In genomic region chr6:36906539-36906938, GRCh38 we compare ENCODE assay signal across 14 cellular contexts. TPM values are rescaled to one million over a fixed set of nuclear protein-coding genes. Genes with fewer than 3 reads are reported as not detected.
DNase-seq lines count a peak whose midpoint lies in the region; ATAC-seq, FAIRE-seq and TF ChIP-seq lines count a peak whose summit lies in the region.
"Had no signal": no experiment of that assay in that cellular context is flagged by ENCODE, and none has a peak within 500 bp of the region (broad histone marks: within the 10 kb centered on the region; RNA-seq: fewer than 3 reads in every experiment).

No MANE protein-coding gene starts in this region.

- TF ChIP-seq EP300 in HepG2 (IDR thresholded peaks at IDR 0.05; ENCODE audit: low read depth in 2 of 2, low read length in 2 of 2) (no peak), HepG2 (CRISPR knock-in tag; IDR thresholded peaks at IDR 0.05; ENCODE audit: borderline replicate concordance) (no peak)

- WGBS in liver: 11% methylated on average over 2 of the region's 2 CpGs
- WGBS in HepG2 (ENCODE audit: low lambda C conversion rate): 79% methylated on average over 2 of the region's 2 CpGs

- intact Hi-C loops in HepG2 (cut with micrococcal nuclease; ENCODE audit: unreplicated experiment): no loop called here
- intact Hi-C loops in ascending aorta (cut with DNase I): no loop called here
- intact Hi-C loops in left colon (cut with DNase I, micrococcal nuclease): no loop called here
- intact Hi-C loops in OCI-LY7 (cut with micrococcal nuclease; ENCODE audit: unreplicated experiment): no loop called here

- H3K36me3 ChIP-seq in liver (ENCODE audit: control insufficient read depth in 4 of 4, insufficient read depth in 3 of 4, low read depth in 1 of 4, low read length in 3 of 4): peaks cover 5 to 20% (median 17%) of the 10 kb centered on the region in 4 donors
- peaks cover 14 to 39% of the 10 kb centered on the region in 2 experiments for H3K36me3 ChIP-seq in HepG2 (replicated peaks in 1 of 2; ENCODE audit: control insufficient read depth in 1 of 2, insufficient read depth in 2 of 2, low read length in 2 of 2)
- peaks cover 24 to 32% of the 10 kb centered on the region in 2 donors for H3K36me3 ChIP-seq in ascending aorta
- H3K36me3 ChIP-seq in osteoblast (ENCODE audit: insufficient read depth, low read length): peaks cover 37% of the 10 kb centered on the region
- peaks cover 40% of the 10 kb centered on the region for H3K36me3 ChIP-seq in brain microvascular endothelial cell (replicated peaks)
- H3K36me3 ChIP-seq in OCI-LY7 (ENCODE audit: insufficient read depth, low read length): peaks cover 37% of the 10 kb centered on the region

- no peaks in the 10 kb centered on the region for H3K9me2 ChIP-seq in OCI-LY7 (ENCODE audit: insufficient read depth, low read length)

- H3K27me3 ChIP-seq in liver (ENCODE audit: control insufficient read depth in 4 of 4, insufficient read depth in 4 of 4, low read length in 3 of 4): no peaks in the 10 kb centered on the region
- H3K27me3 ChIP-seq in HepG2 (ENCODE audit: control insufficient read depth in 1 of 2, insufficient read depth in 2 of 2, low read length in 2 of 2): no peaks in the 10 kb centered on the region
- H3K27me3 ChIP-seq in ascending aorta: no peaks in the 10 kb centered on the region
- H3K27me3 ChIP-seq in osteoblast (ENCODE audit: insufficient read depth, low read length): no peaks in the 10 kb centered on the region
- no peaks in the 10 kb centered on the region for H3K27me3 ChIP-seq in brain microvascular endothelial cell (replicated peaks)
- H3K27me3 ChIP-seq: colonic mucosa, gastrocnemius medialis had no signal

- H3K79me2 ChIP-seq in HepG2 (ENCODE audit: insufficient read depth, low read length): no peaks in the 10 kb centered on the region
- H3K79me2 ChIP-seq in osteoblast (ENCODE audit: insufficient read depth, low read length): no peaks in the 10 kb centered on the region
- H3K79me2 ChIP-seq in OCI-LY7 (ENCODE audit: insufficient read depth, low read depth, low read length): no peaks in the 10 kb centered on the region

- TF ChIP-seq CTCF in liver (IDR thresholded peaks at IDR 0.05; ENCODE audit: low read depth, low read length, missing input control): no peak
- TF ChIP-seq CTCF in HepG2 (CRISPR knock-in tag; IDR thresholded peaks at IDR 0.05): no peak
- TF ChIP-seq CTCF in ascending aorta (IDR thresholded peaks at IDR 0.05): no peak
- no peak for TF ChIP-seq CTCF in osteoblast (IDR thresholded peaks at IDR 0.05; ENCODE audit: extremely low read depth, low read depth, low read length)
- TF ChIP-seq CTCF in brain microvascular endothelial cell (IDR thresholded peaks at IDR 0.05; ENCODE audit: low read depth, low read length, missing control alignments): no peak
- TF ChIP-seq CTCF in OCI-LY7 (conservative IDR thresholded peaks at IDR 0.05; ENCODE audit: low read length): no peak

- CTCF ChIA-PET in HepG2 (lab: Yijun Ruan, JAX; ENCODE audit: low intra/inter-chr PET ratio, low total read pairs): no interaction called here
- CTCF ChIA-PET in OCI-LY7 (lab: Charles Lee; ENCODE audit: unreplicated experiment): no interaction called here

- POLR2A ChIA-PET in HepG2 (lab: Yijun Ruan, JAX): interaction anchor here (1.4 kb wide), 1 partner anchor 7 kb away, joined by 3 read pairs; no protein-coding TSS in a partner anchor
- POLR2A ChIA-PET in OCI-LY7 (lab: Charles Lee): no interaction called here

- H3K4me3 ChIP-seq in liver (ENCODE audit: low read depth in 1 of 3, low read length in 3 of 3) (no peak overlapping the region), HepG2 (replicated peaks in 1 of 3; ENCODE audit: insufficient read depth in 1 of 3, low read depth in 2 of 3, low read length in 3 of 3) (no peak overlapping the region), ascending aorta (no peak overlapping the region), osteoblast (ENCODE audit: insufficient read depth, low read length) (no peak overlapping the region), brain microvascular endothelial cell (ENCODE audit: low read depth, low read length) (no peak overlapping the region), OCI-LY7 (ENCODE audit: low read depth, low read length, poor library complexity, severe bottlenecking) (no peak overlapping the region)
- H3K4me3 ChIP-seq: colonic mucosa, gastrocnemius medialis had no signal

- FAIRE-seq in HepG2 (lab: Jason Lieb, UNC) (no peak), RCC 7860 (lab: Jason Lieb, UNC) (no peak)

- H4K20me1 ChIP-seq in HepG2 (ENCODE audit: insufficient read depth, low read length) (no peaks in the 10 kb centered on the region), osteoblast (ENCODE audit: insufficient read depth, low read length) (peaks cover 15% of the 10 kb centered on the region), OCI-LY7 (ENCODE audit: insufficient read depth, low read length) (no peaks in the 10 kb centered on the region)

- no peak for ATAC-seq in HepG2
- peak; percentile 66 for ATAC-seq in left colon
- ATAC-seq: gastrocnemius medialis had no signal

- H3K9me3 ChIP-seq in liver (ENCODE audit: control insufficient read depth in 4 of 4, low read length in 3 of 4): no peaks in the 10 kb centered on the region
- H3K9me3 ChIP-seq in HepG2 (ENCODE audit: low read length): no peaks in the 10 kb centered on the region
- H3K9me3 ChIP-seq in ascending aorta: no peaks in the 10 kb centered on the region
- H3K9me3 ChIP-seq in osteoblast (ENCODE audit: low read depth, low read length): no peaks in the 10 kb centered on the region
- no peaks in the 10 kb centered on the region for H3K9me3 ChIP-seq in OCI-LY7 (ENCODE audit: low read length)
- H3K9me3 ChIP-seq: colonic mucosa, gastrocnemius medialis had no signal

- no TSS peak for BruUV-seq in HepG2 (replicated peaks; lab: Mats Ljungman, UMichigan)
- no TSS peak for BruUV-seq in OCI-LY7 (replicated peaks; lab: Mats Ljungman, UMichigan)

- H3K27ac ChIP-seq in liver (ENCODE audit: low read depth in 1 of 2, low read length in 2 of 2) (no peak overlapping the region), HepG2 (ENCODE audit: extremely low read length, insufficient read depth, low read length) (no peak overlapping the region), ascending aorta (peak overlapping the region; percentile 62 to 65), osteoblast (ENCODE audit: low read depth, low read length) (no peak overlapping the region), brain microvascular endothelial cell (no peak overlapping the region), OCI-LY7 (ENCODE audit: low read depth, low read length, poor library complexity, severe bottlenecking) (no peak overlapping the region)
- H3K27ac ChIP-seq: colonic mucosa had no signal

- no peak for TF ChIP-seq POLR2A in HepG2 (IDR thresholded peaks at IDR 0.05; ENCODE audit: insufficient read depth in 1 of 2, low read depth in 2 of 2, low read length in 2 of 2)

- H2AFZ ChIP-seq in HepG2 (ENCODE audit: low read length): no peak overlapping the region
- no peak overlapping the region for H2AFZ ChIP-seq in osteoblast (ENCODE audit: low read length)
- no peak overlapping the region for H2AFZ ChIP-seq in OCI-LY7 (ENCODE audit: low read length)

- H3K9ac ChIP-seq in liver (ENCODE audit: low read depth in 1 of 2, low read length in 2 of 2) (no peak overlapping the region), HepG2 (ENCODE audit: insufficient read depth, low read depth, low read length) (no peak overlapping the region)

- H3K4me2 ChIP-seq in HepG2 (ENCODE audit: low read depth, low read length) (no peak overlapping the region), osteoblast (ENCODE audit: insufficient read depth, low read length) (no peak overlapping the region), OCI-LY7 (ENCODE audit: low read length) (no peak overlapping the region)

- TF ChIP-seq RAD21 in liver (IDR thresholded peaks at IDR 0.05) (peak; percentile 26 to 29), HepG2 (CRISPR knock-in tag; IDR thresholded peaks at IDR 0.05) (no peak)

- H3K4me1 ChIP-seq in liver (ENCODE audit: control insufficient read depth in 4 of 4, insufficient read depth in 4 of 4, low read length in 3 of 4): peaks cover 0 to 13% (median 8%) of the 10 kb centered on the region in 4 donors
- H3K4me1 ChIP-seq in HepG2 (ENCODE audit: insufficient read depth, low read length): no peaks in the 10 kb centered on the region
- peaks cover 3 to 25% of the 10 kb centered on the region in 2 donors for H3K4me1 ChIP-seq in ascending aorta
- no peaks in the 10 kb centered on the region for H3K4me1 ChIP-seq in osteoblast (ENCODE audit: insufficient read depth, low read length)
- no peaks in the 10 kb centered on the region for H3K4me1 ChIP-seq in OCI-LY7 (ENCODE audit: insufficient read depth, low read length, poor library complexity, severe bottlenecking)
- H3K4me1 ChIP-seq: colonic mucosa had no signal

- DNase-seq in HepG2 (ENCODE audit: low spot score) (no peak), ascending aorta (ENCODE audit: low spot score in 2 of 2) (no peak), left colon (peak; percentile 42 to 47), osteoblast (ENCODE audit: insufficient read length, low spot score, missing footprints) (no peak), brain microvascular endothelial cell (no peak), OCI-LY7 (ENCODE audit: low spot score) (no peak), RCC 7860 (ENCODE audit: low spot score) (no peak)
- DNase-seq: activated CD4-positive, alpha-beta T cell treated with anti-CD3 and anti-CD28 coated beads for 4 hours; colonic mucosa; gastrocnemius medialis; NCI-H1436 treated with DMSO at 0.1 percent for 48 hours; stimulated activated CD4-positive, alpha-beta T cell treated with anti-CD3 and anti-CD28 coated beads, Interleukin-4, amount 100 ng/mL, for 4 hours had no signal

- in situ Hi-C loops in HepG2 (cut with HindIII; ENCODE audit: extremely low pct_ligation_motif_present, low pct_unique_long_range_greater_than_20kb): no loop called here
- in situ Hi-C loops in brain microvascular endothelial cell (cut with HindIII; ENCODE audit: low pct_ligation_motif_present, low sequenced_read_pairs): no loop called here

RNA-seq across cellular contexts. Expression of gene C6orf89, which starts 20.8 kb away (rescaled TPM):
- 10 to 100 TPM; 23.7 to 27.2 TPM for total RNA-seq in liver
- 10 to 100 TPM; 14.0 to 18.4 TPM for polyA plus RNA-seq in liver
- total RNA-seq in HepG2 (2016; rRNA removed; fragmentation: Illumina TruSeq; extraction: Trizol): 23.9 and 32.2 TPM in 2 replicates
- 7.9 and 8.2 TPM in 2 replicates for total RNA-seq in HepG2 (2016; cell fraction: cytosol; rRNA removed; fragmentation: Illumina TruSeq; extraction: Trizol; ENCODE audit: low read depth)
- total RNA-seq in HepG2 (2016; cell fraction: insoluble cytoplasmic fraction; rRNA removed; fragmentation: Illumina TruSeq; extraction: Trizol): 22.0 and 33.0 TPM in 2 replicates
- total RNA-seq in HepG2 (2016; cell fraction: membrane; rRNA removed; fragmentation: Illumina TruSeq; extraction: Trizol): 14.6 and 15.0 TPM in 2 replicates
- 25.4 and 27.7 TPM in 2 replicates for total RNA-seq in HepG2 (2016; cell fraction: nucleus; rRNA removed; fragmentation: Illumina TruSeq; extraction: Trizol)
- 22.1 and 26.0 TPM in 2 replicates for polyA plus RNA-seq in HepG2 (2011; rRNA removed)
- polyA plus RNA-seq in HepG2 (2011; cell fraction: cytosol; rRNA removed): 11.4 and 16.3 TPM in 2 replicates
- 12.6 and 14.7 TPM in 2 replicates for polyA plus RNA-seq in HepG2 (2011; cell fraction: nucleus; rRNA removed)
- polyA plus RNA-seq in HepG2 (2012): 24.1 and 25.8 TPM in 2 replicates
- polyA plus RNA-seq in HepG2 (2016; cell fraction: cytosol; fragmentation: Illumina TruSeq; extraction: Trizol; ENCODE audit: low read depth): 6.6 and 6.8 TPM in 2 replicates
- 16.8 and 19.4 TPM in 2 replicates for polyA plus RNA-seq in HepG2 (2016; cell fraction: insoluble cytoplasmic fraction; fragmentation: Illumina TruSeq; extraction: Trizol; ENCODE audit: low read depth)
- 10.3 and 12.1 TPM in 2 replicates for polyA plus RNA-seq in HepG2 (2016; cell fraction: membrane; fragmentation: Illumina TruSeq; extraction: Trizol; ENCODE audit: low read depth)
- 31.1 and 31.6 TPM in 2 replicates for polyA plus RNA-seq in HepG2 (2016; cell fraction: nucleus; fragmentation: Illumina TruSeq; extraction: Trizol; ENCODE audit: insufficient read depth, low read depth)
- polyA minus RNA-seq in HepG2 (2011; rRNA and poly(A)+ RNA removed; ENCODE audit: low replicate concordance): 18.1 and 18.8 TPM in 2 replicates
- polyA minus RNA-seq in HepG2 (2011; cell fraction: cytosol; rRNA and poly(A)+ RNA removed): 7.6 and 13.6 TPM in 2 replicates
- 6.8 and 8.6 TPM in 2 replicates for polyA minus RNA-seq in HepG2 (2011; cell fraction: nucleus; rRNA and poly(A)+ RNA removed)
- total RNA-seq in ascending aorta: 21.6 TPM
- 10 to 100 TPM; 53.9 to 59.3 TPM for total RNA-seq in left colon
- total RNA-seq in osteoblast: 59.0 and 60.1 TPM in 2 replicates
- total RNA-seq in OCI-LY7 (2014; rRNA removed; shearing (Covaris generic)): 14.7 and 20.1 TPM in 2 replicates
- total RNA-seq in OCI-LY7 (2022): 25.7 and 30.0 TPM in 2 replicates

RNA-seq across cellular contexts. Expression of gene PPIL1, which starts 31.9 kb away (rescaled TPM):
- 10 to 100 TPM; 19.8 to 20.8 TPM for total RNA-seq in liver
- 10 to 100 TPM; 15.8 to 23.9 TPM for polyA plus RNA-seq in liver
- 144 and 202 TPM in 2 replicates for total RNA-seq in HepG2 (2016; rRNA removed; fragmentation: Illumina TruSeq; extraction: Trizol)
- 18.7 and 21.1 TPM in 2 replicates for total RNA-seq in HepG2 (2016; cell fraction: cytosol; rRNA removed; fragmentation: Illumina TruSeq; extraction: Trizol; ENCODE audit: low read depth)
- total RNA-seq in HepG2 (2016; cell fraction: insoluble cytoplasmic fraction; rRNA removed; fragmentation: Illumina TruSeq; extraction: Trizol): 144 and 223 TPM in 2 replicates
- total RNA-seq in HepG2 (2016; cell fraction: membrane; rRNA removed; fragmentation: Illumina TruSeq; extraction: Trizol): 75.0 TPM in 2 replicates
- total RNA-seq in HepG2 (2016; cell fraction: nucleus; rRNA removed; fragmentation: Illumina TruSeq; extraction: Trizol): 60.3 and 65.1 TPM in 2 replicates
- 59.0 and 74.2 TPM in 2 replicates for polyA plus RNA-seq in HepG2 (2011; rRNA removed)
- 53.5 and 73.2 TPM in 2 replicates for polyA plus RNA-seq in HepG2 (2011; cell fraction: cytosol; rRNA removed)
- 9.9 and 13.8 TPM in 2 replicates for polyA plus RNA-seq in HepG2 (2011; cell fraction: nucleus; rRNA removed)
- 62.2 and 66.4 TPM in 2 replicates for polyA plus RNA-seq in HepG2 (2012)
- 20.3 and 21.1 TPM in 2 replicates for polyA plus RNA-seq in HepG2 (2016; cell fraction: cytosol; fragmentation: Illumina TruSeq; extraction: Trizol; ENCODE audit: low read depth)
- polyA plus RNA-seq in HepG2 (2016; cell fraction: insoluble cytoplasmic fraction; fragmentation: Illumina TruSeq; extraction: Trizol; ENCODE audit: low read depth): 209 and 228 TPM in 2 replicates
- polyA plus RNA-seq in HepG2 (2016; cell fraction: membrane; fragmentation: Illumina TruSeq; extraction: Trizol; ENCODE audit: low read depth): 57.0 and 58.9 TPM in 2 replicates
- 73.7 and 81.3 TPM in 2 replicates for polyA plus RNA-seq in HepG2 (2016; cell fraction: nucleus; fragmentation: Illumina TruSeq; extraction: Trizol; ENCODE audit: insufficient read depth, low read depth)
- polyA minus RNA-seq in HepG2 (2011; rRNA and poly(A)+ RNA removed; ENCODE audit: low replicate concordance): 69.1 and 72.7 TPM in 2 replicates
- 31.7 and 39.2 TPM in 2 replicates for polyA minus RNA-seq in HepG2 (2011; cell fraction: cytosol; rRNA and poly(A)+ RNA removed)
- polyA minus RNA-seq in HepG2 (2011; cell fraction: nucleus; rRNA and poly(A)+ RNA removed): 17.1 and 20.0 TPM in 2 replicates
- total RNA-seq in ascending aorta: 24.2 TPM
- 10 to 100 TPM; 10.1 to 12.6 TPM for total RNA-seq in left colon
- 9.8 and 10.9 TPM in 2 replicates for total RNA-seq in osteoblast
- 34.6 and 38.9 TPM in 2 replicates for total RNA-seq in OCI-LY7 (2014; rRNA removed; shearing (Covaris generic))
- total RNA-seq in OCI-LY7 (2022): 35.6 and 40.0 TPM in 2 replicates

RNA-seq across cellular contexts. Expression of gene PI16, which starts 48.0 kb away (rescaled TPM):
- total RNA-seq in liver (under 1 TPM in 1 of 2 donors, not detected in 1; 0.25 TPM), HepG2 (2016; rRNA removed; fragmentation: Illumina TruSeq; extraction: Trizol) (not detected in 2 replicates), ascending aorta (33.5 TPM), left colon (1 to 10 TPM; 2.0 to 4.0 TPM), osteoblast (1.8 TPM in 2 replicates), OCI-LY7 (2022) (0.30 TPM in 1 of 2 replicates, not detected in the other)
- polyA plus RNA-seq in liver (under 1 TPM; 0.12 to 0.24 TPM), HepG2 (2011; rRNA removed) (not detected in 2 replicates)
- not detected in 2 replicates for total RNA-seq in HepG2 (2016; cell fraction: cytosol; rRNA removed; fragmentation: Illumina TruSeq; extraction: Trizol; ENCODE audit: low read depth)
- not detected in 2 replicates for total RNA-seq in HepG2 (2016; cell fraction: insoluble cytoplasmic fraction; rRNA removed; fragmentation: Illumina TruSeq; extraction: Trizol)
- total RNA-seq in HepG2 (2016; cell fraction: membrane; rRNA removed; fragmentation: Illumina TruSeq; extraction: Trizol): not detected in 2 replicates
- not detected in 2 replicates for total RNA-seq in HepG2 (2016; cell fraction: nucleus; rRNA removed; fragmentation: Illumina TruSeq; extraction: Trizol)
- polyA plus RNA-seq in HepG2 (2011; cell fraction: cytosol; rRNA removed): not detected in 2 replicates
- not detected in 2 replicates for polyA plus RNA-seq in HepG2 (2011; cell fraction: nucleus; rRNA removed)
- not detected in 2 replicates for polyA plus RNA-seq in HepG2 (2012)
- not detected in 2 replicates for polyA plus RNA-seq in HepG2 (2016; cell fraction: cytosol; fragmentation: Illumina TruSeq; extraction: Trizol; ENCODE audit: low read depth)
- not detected in 2 replicates for polyA plus RNA-seq in HepG2 (2016; cell fraction: insoluble cytoplasmic fraction; fragmentation: Illumina TruSeq; extraction: Trizol; ENCODE audit: low read depth)
- not detected in 2 replicates for polyA plus RNA-seq in HepG2 (2016; cell fraction: membrane; fragmentation: Illumina TruSeq; extraction: Trizol; ENCODE audit: low read depth)
- not detected in 2 replicates for polyA plus RNA-seq in HepG2 (2016; cell fraction: nucleus; fragmentation: Illumina TruSeq; extraction: Trizol; ENCODE audit: insufficient read depth, low read depth)
- 0.33 TPM in 1 of 2 replicates, not detected in the other for polyA minus RNA-seq in HepG2 (2011; rRNA and poly(A)+ RNA removed; ENCODE audit: low replicate concordance)
- polyA minus RNA-seq in HepG2 (2011; cell fraction: cytosol; rRNA and poly(A)+ RNA removed): not detected in 2 replicates
- polyA minus RNA-seq in HepG2 (2011; cell fraction: nucleus; rRNA and poly(A)+ RNA removed): not detected in 2 replicates
- not detected in 2 replicates for total RNA-seq in OCI-LY7 (2014; rRNA removed; shearing (Covaris generic))
- total RNA-seq: progenitor cell of endocrine pancreas had no signal

Comparison
In these comparisons a context has a peak if more than half of its experiments do, and no peak if none do; other contexts are left out.
1. H3K27ac ChIP-seq: peak in ascending aorta (2 of 2); none in liver (0 of 2), HepG2 (single experiment), osteoblast (single experiment), brain microvascular endothelial cell (single experiment) and OCI-LY7 (single experiment).
2. DNase-seq: peak in left colon (2 of 2); none in HepG2 (single experiment), ascending aorta (0 of 2), osteoblast (single experiment), brain microvascular endothelial cell (single experiment), OCI-LY7 (single experiment) and RCC 7860 (single experiment).